Comparison of ENCODE assay signal across 9 cellular contexts in the genomic region with DNA sequence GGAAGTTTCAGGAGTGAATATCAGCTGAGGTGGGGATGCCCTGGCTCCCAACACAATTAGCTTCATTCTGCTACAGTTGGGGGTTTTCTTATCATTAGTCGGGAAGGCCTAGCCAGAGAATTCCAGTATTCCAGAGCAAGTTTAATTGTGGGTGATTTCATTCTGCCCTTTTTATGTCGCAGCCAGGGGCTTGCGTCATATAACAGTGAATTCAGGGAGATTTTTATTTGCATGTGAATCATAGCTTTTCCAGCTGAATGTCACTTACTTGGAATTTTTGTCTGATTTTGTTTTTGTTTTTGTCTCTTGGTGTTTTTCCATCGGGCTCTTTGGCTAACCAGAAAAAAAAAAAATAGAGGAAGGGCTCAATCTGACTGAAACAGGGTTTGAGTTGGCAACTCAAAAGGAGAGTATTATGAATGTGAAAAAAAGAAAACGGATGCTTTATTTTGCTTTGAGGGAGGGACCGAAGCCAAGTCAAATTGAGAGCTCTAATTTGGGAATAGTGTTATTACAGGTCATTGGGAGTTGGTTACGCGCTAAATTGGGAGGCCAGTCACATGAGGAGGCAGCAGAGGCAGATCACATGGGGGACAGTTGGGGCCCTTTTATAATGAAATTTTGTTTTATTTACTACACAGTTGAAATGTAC.
DNase-seq lines count a peak whose midpoint lies in the region; ATAC-seq and TF ChIP-seq lines count a peak whose summit lies in the region.
"Had no signal": no experiment of that assay in that cellular context is flagged by ENCODE, and none has a peak within 500 bp of the region (broad histone marks: within the 10 kb centered on the region; RNA-seq: fewer than 3 reads in every experiment).

No MANE protein-coding gene starts in this region.

- no peaks in the 10 kb centered on the region for H3K27me3 Mint-ChIP-seq in osteocyte (ENCODE audit: unreplicated experiment)
- peaks cover 15% of the 10 kb centered on the region for H3K27me3 Mint-ChIP-seq in progenitor cell of endocrine pancreas

- H3K9me3 Mint-ChIP-seq in osteocyte (ENCODE audit: unreplicated experiment), result no peaks in the 10 kb centered on the region
- H3K9me3 Mint-ChIP-seq in progenitor cell of endocrine pancreas (ENCODE audit: low read depth), result no peaks in the 10 kb centered on the region

- H3K4me3 Mint-ChIP-seq in osteocyte (ENCODE audit: unreplicated experiment) (peak overlapping the region; percentile 56), progenitor cell of endocrine pancreas (ENCODE audit: low read depth) (no peak overlapping the region)

- H3K4me1 Mint-ChIP-seq in osteocyte (ENCODE audit: unreplicated experiment), result peaks cover 56% of the 10 kb centered on the region
- no peaks in the 10 kb centered on the region for H3K4me1 Mint-ChIP-seq in progenitor cell of endocrine pancreas (ENCODE audit: low read depth)

- H3K27ac Mint-ChIP-seq in osteocyte (ENCODE audit: unreplicated experiment), result peak overlapping the region; percentile 95
- H3K27ac Mint-ChIP-seq in progenitor cell of endocrine pancreas, result no peak overlapping the region

- ATAC-seq in HG03196 (IDR thresholded peaks at IDR 0.05; ENCODE audit: unreplicated experiment) (no peak), GM21367 (IDR thresholded peaks at IDR 0.05; ENCODE audit: unreplicated experiment) (no peak)

- no peaks in the 10 kb centered on the region for H3K36me3 Mint-ChIP-seq in osteocyte (ENCODE audit: unreplicated experiment)
- no peaks in the 10 kb centered on the region for H3K36me3 Mint-ChIP-seq in progenitor cell of endocrine pancreas (ENCODE audit: insufficient read depth)

- DNase-seq in A172 (ENCODE audit: low spot score), result peak; percentile 70
- peak; percentile 79 for DNase-seq in RPMI7951 (ENCODE audit: low read depth)
- DNase-seq in fibroblast of peridontal ligament (ENCODE audit: extremely low read depth), result peak; percentile 94
- no peak for DNase-seq in osteocyte (ENCODE audit: extremely low spot score, unreplicated experiment)
- DNase-seq in progenitor cell of endocrine pancreas (ENCODE audit: low spot score, unreplicated experiment), result no peak
- no peak for DNase-seq in NCI-H2081 treated with DMSO at 0.1 percent for 48 hours (lab: John Stamatoyannopoulos, UW)
- DNase-seq: NCI-H510A treated with DMSO at 0.1 percent for 48 hours had no signal

- TF ChIP-seq CTCF in osteocyte (IDR thresholded peaks at IDR 0.05) (no peak), progenitor cell of endocrine pancreas (IDR thresholded peaks at IDR 0.05; ENCODE audit: unreplicated experiment) (no peak)

Comparison
In these comparisons a context has a peak if more than half of its experiments do, and no peak if none do; other contexts are left out.
1. DNase-seq: peak in A172 (single experiment), RPMI7951 (single experiment) and fibroblast of peridontal ligament (single experiment); none in osteocyte (single experiment), progenitor cell of endocrine pancreas (single experiment) and NCI-H2081 treated with DMSO at 0.1 percent for 48 hours (single experiment).